Comparison of ENCODE assay signal across 35 cellular contexts in the genomic region with DNA sequence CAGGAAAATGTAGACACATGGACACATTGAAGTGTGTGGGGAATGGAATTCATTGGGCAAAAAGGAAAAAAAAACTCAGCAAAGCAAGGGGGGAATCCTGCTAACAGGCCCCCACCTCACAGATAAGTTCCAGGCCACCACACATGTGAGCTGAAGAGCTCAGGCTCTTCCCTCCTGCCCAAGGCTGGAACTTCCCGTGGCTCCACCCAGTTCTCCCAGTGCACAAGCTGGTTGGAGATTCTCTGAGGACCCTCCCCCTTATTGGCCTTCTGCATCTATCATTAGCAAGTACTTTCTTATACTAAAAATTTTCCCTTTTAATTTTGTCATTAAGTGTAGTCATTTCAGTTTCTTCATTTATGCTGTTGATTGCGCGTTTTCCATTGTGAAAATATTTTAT.
"Had no signal": no experiment of that assay in that cellular context is flagged by ENCODE, and none has a peak within 500 bp of the region (broad histone marks: within the 10 kb centered on the region; RNA-seq: fewer than 3 reads in every experiment).

No MANE protein-coding gene starts in this region.

- DNase-seq: Karpas-422, Kasumi-1, MG63, MM.1S, MV-4-11, NCI-H1048, NCI-H1092, NCI-H1092 treated with DMSO at 0.1 percent for 48 hours, NCI-H1105, NCI-H1105 treated with DMSO at 0.1 percent for 48 hours, NCI-H1417, NCI-H1417 treated with DMSO at 0.1 percent for 48 hours, NCI-H1436, NCI-H1436 treated with DMSO at 0.1 percent for 48 hours, NCI-H146, NCI-H1694, NCI-H1694 treated with DMSO at 0.1 percent for 48 hours, NCI-H187, NCI-H187 treated with DMSO at 0.1 percent for 48 hours, NCI-H1930, NCI-H2029, NCI-H2029 treated with DMSO at 0.1 percent for 48 hours, NCI-H2081, NCI-H2081 treated with DMSO at 0.1 percent for 48 hours, NCI-H2107, NCI-H2171, NCI-H2171 treated with DMSO at 0.1 percent for 48 hours, NCI-H2227 treated with DMSO at 0.1 percent for 48 hours, NCI-H226, NCI-H345, NCI-H446, NCI-H446 treated with DMSO at 0.1 percent for 48 hours, NCI-H510A, NCI-H510A treated with DMSO at 0.1 percent for 48 hours, NCI-H524 had no signal

- H3K27me3 ChIP-seq: MG63 had no signal

- H3K9me3 ChIP-seq: MG63 had no signal

- H3K4me3 ChIP-seq: MG63 had no signal
